14 cellular contexts compared by ENCODE assay signal in the genomic region with DNA sequence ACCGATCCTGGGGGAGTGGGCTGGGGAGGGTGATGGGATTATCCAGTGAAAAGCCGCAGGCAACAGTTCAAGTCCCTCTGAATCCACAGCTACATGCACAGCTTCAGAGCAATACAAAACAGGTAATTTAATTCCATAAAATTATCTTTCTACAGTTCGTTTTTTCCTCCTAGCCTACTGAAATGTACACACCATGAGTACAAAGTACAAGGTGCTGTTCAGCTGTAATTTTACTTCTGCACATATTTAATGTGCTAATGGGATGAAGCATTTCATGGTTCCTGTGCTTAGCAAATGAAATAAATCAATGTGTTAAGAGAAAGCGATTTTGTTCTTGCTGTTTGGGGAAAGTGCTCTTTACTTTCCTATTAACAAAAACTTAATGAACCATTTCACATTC.
"Had no signal": no experiment of that assay in that cellular context is flagged by ENCODE, and none has a peak within 500 bp of the region (broad histone marks: within the 10 kb centered on the region; RNA-seq: fewer than 3 reads in every experiment).

No MANE protein-coding gene starts in this region.

- DNase-seq: activated naive CD4-positive, alpha-beta T cell treated with Interleukin-2 at 50 U/mL for 16 hours; anterior cingulate cortex; effector memory CD8-positive, alpha-beta T cell; gastrocnemius medialis; heart right ventricle; natural killer cell; stimulated activated CD4-positive, alpha-beta T cell treated with anti-CD3 and anti-CD28 coated beads, Interleukin-4, amount 100 ng/mL, for 24 hours; stimulated activated naive CD4-positive, alpha-beta T cell; T-cell; T-helper 9 cell; trophoblast cell had no signal

- H3K4me1 ChIP-seq: gastrocnemius medialis had no signal

- H3K27ac ChIP-seq: gastrocnemius medialis, heart right ventricle had no signal

- H3K4me3 ChIP-seq: gastrocnemius medialis, heart right ventricle had no signal

- H3K9me3 ChIP-seq: gastrocnemius medialis, heart right ventricle had no signal

- H3K27me3 ChIP-seq: gastrocnemius medialis, heart right ventricle had no signal

- FAIRE-seq: bronchial epithelial cell had no signal

- ATAC-seq: activated CD4-positive, CD25-positive, alpha-beta regulatory T cell treated with anti-CD3 and anti-CD28 coated beads, Interleukin-2, amount 50 U/mL, for 24 hours; activated T-helper 17 cell treated with anti-CD3 and anti-CD28 coated beads, Interleukin-2, amount 50 U/mL, for 72 hours; effector memory CD8-positive, alpha-beta T cell; gastrocnemius medialis; heart right ventricle; natural killer cell; T-cell had no signal
